Comparison of ENCODE assay signal across 8 cellular contexts in the genomic region with DNA sequence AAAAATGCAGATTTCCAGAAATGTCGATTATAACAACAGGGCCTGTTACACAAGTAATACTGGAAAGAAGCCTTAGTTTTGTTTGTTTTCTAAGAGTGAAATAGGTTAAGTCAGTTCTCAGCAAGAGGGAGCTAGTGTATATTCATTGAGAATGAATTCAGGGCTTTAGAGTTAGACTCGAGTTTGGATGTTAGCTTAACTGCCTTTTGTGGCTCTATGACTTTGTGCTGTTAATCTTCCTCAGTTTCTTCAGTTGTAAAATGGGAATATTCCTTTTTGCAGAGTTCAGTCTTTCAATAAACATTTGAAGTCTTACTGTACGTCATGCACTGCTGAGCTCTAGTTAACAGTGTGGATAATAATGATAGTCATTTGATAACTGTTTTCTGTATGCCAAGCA. TPM values are rescaled to one million over a fixed set of nuclear protein-coding genes. Genes with fewer than 3 reads are reported as not detected.
A peak's percentile ranks its signal among the peaks of the same experiment; 100 is the strongest.
DNase-seq lines count a peak whose midpoint lies in the region; ATAC-seq, FAIRE-seq and TF ChIP-seq lines count a peak whose summit lies in the region.

No MANE protein-coding gene starts in this region.

- H3K36me3 ChIP-seq in skeletal muscle tissue (ENCODE audit: control insufficient read depth in 3 of 3, insufficient read depth in 3 of 3, low read length in 3 of 3) = no peaks in the 10 kb centered on the region

- peak; percentile 35 for DNase-seq in ACHN
- DNase-seq in GM19239 (ENCODE audit: insufficient read length, low spot score) = no peak
- DNase-seq in right cardiac atrium = no peak
- no peak for DNase-seq in NCI-H82 (lab: John Stamatoyannopoulos, UW)
- DNase-seq in activated gamma-delta T cell (lab: John Stamatoyannopoulos, UW) = no peak

- H3K27ac ChIP-seq in right cardiac atrium (ENCODE audit: low read length) = no peak overlapping the region
- H3K27ac ChIP-seq in skeletal muscle tissue (ENCODE audit: low read depth, low read length) = peak overlapping the region; percentile 86

- peak overlapping the region; percentile 75 for H3K4me3 ChIP-seq in WI38 (ENCODE audit: low read depth, low read length)
- H3K4me3 ChIP-seq in right cardiac atrium (ENCODE audit: low read length) = peak overlapping the region; percentile 97
- H3K4me3 ChIP-seq in skeletal muscle tissue (ENCODE audit: low read length in 3 of 3) = peak overlapping the region; percentile 77 to 98 (median 80)

- no peak for TF ChIP-seq CTCF in WI38 (IDR thresholded peaks at IDR 0.05; ENCODE audit: low read depth, low read length)

- ATAC-seq in right cardiac atrium = no peak
- no peak for ATAC-seq in GM18909 (IDR thresholded peaks at IDR 0.05; ENCODE audit: poor library complexity, unreplicated experiment)

- peak overlapping the region; percentile 86 to 99 (median 92) for H3K9ac ChIP-seq in skeletal muscle tissue (ENCODE audit: low read depth in 1 of 3, low read length in 3 of 3)

- peak; percentile 40 for FAIRE-seq in GM19239 (lab: Jason Lieb, UNC)

- H3K27me3 ChIP-seq in right cardiac atrium (ENCODE audit: control insufficient read depth, insufficient read depth) (no peaks in the 10 kb centered on the region), skeletal muscle tissue (ENCODE audit: control insufficient read depth in 3 of 3, insufficient read depth in 3 of 3, low read length in 3 of 3) (no peaks in the 10 kb centered on the region)

- no peaks in the 10 kb centered on the region for H3K9me3 ChIP-seq in right cardiac atrium (ENCODE audit: control insufficient read depth, low read length)
- no peaks in the 10 kb centered on the region for H3K9me3 ChIP-seq in skeletal muscle tissue (ENCODE audit: control insufficient read depth in 3 of 3, low read length in 3 of 3)

- in situ Hi-C loops in ACHN (cut with HindIII; ENCODE audit: low pct_ligation_motif_present, low pct_unique_long_range_greater_than_20kb, low sequenced_read_pairs) = no loop called here

- 2% methylated on average over 3 of the region's 3 CpGs for WGBS in right cardiac atrium

- H3K4me1 ChIP-seq in right cardiac atrium (ENCODE audit: control insufficient read depth, insufficient read depth, low read length) (peaks cover 2% of the 10 kb centered on the region), skeletal muscle tissue (ENCODE audit: control insufficient read depth in 3 of 3, insufficient read depth in 3 of 3, low read length in 3 of 3) (peaks cover 34 to 52% (median 40%) of the 10 kb centered on the region in 3 donors)

- intact Hi-C loops in right cardiac atrium (cut with DNase I) = loop anchor here in 1 of 4 donors (5.0 kb wide), 1 partner anchor 34 kb away; a partner anchor contains a TSS

RNA-seq across cellular contexts. Expression of a gene that starts 1.0 kb away (rescaled TPM):
- total RNA-seq in right cardiac atrium (100 to 1,000 TPM; 283 to 340 (median 304) TPM), skeletal muscle tissue (124 TPM)
- polyA plus RNA-seq in right cardiac atrium = 767 TPM

RNA-seq across cellular contexts. Expression of a gene that starts 33.1 kb away (rescaled TPM):
- 10 to 100 TPM; 47.3 to 59.6 (median 51.3) TPM for total RNA-seq in right cardiac atrium
- 7.3 TPM for polyA plus RNA-seq in right cardiac atrium
- total RNA-seq in skeletal muscle tissue = 26.1 TPM
